ENCODE assay signal across 12 cellular contexts in the genomic region with DNA sequence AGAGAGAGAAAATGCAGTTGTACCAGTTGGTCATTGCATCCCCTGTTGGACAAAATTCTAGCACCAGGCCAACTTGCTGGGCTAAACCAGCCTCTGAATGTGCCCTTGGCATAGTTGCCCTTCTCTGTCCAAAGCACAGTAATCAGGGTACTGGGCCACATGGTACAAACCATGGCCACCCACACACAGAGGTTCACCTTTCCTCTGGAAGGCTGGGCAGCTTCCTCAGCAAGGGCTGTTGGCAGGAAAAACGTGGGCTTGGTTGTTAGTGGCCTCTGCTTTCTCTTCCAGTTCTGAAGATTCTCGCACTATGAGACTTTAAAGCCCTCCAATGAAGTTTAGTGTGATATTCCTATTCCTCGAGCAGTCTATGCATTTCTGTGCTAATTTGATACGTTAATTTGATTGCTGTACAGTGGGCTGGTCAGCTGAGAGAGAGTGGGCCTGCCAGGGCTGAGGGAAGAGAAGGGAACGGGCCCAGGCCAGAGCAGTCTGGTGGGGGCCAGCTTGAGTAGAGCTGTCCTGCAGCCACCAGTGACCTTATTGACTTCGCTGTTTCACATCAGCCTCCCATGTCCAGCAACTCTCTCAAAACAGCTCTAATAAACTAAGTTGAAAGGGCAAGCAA. TPM values are rescaled to one million over a fixed set of nuclear protein-coding genes. Genes with fewer than 3 reads are reported as not detected.
DNase-seq lines count a peak whose midpoint lies in the region; ATAC-seq, FAIRE-seq and TF ChIP-seq lines count a peak whose summit lies in the region.
"Had no signal": no experiment of that assay in that cellular context is flagged by ENCODE, and none has a peak within 500 bp of the region (broad histone marks: within the 10 kb centered on the region; RNA-seq: fewer than 3 reads in every experiment).

No MANE protein-coding gene starts in this region.

- POLR2A ChIA-PET in A549 (lab: Yijun Ruan, JAX): no interaction called here

- H3K4me2 ChIP-seq in A549 (0 out of 3 replicates have a peak overlapping the region, but pooled peaks have one; percentile 10), parathyroid adenoma (ENCODE audit: low read length) (no peak overlapping the region)

- H3K36me3 ChIP-seq in adipocyte (ENCODE audit: control insufficient read depth, insufficient read depth, low read length, severe bottlenecking) (no peaks in the 10 kb centered on the region), parathyroid adenoma (ENCODE audit: control insufficient read depth, insufficient read depth, low read length) (no peaks in the 10 kb centered on the region)

- TF ChIP-seq POLR2A in A549 (IDR thresholded peaks at IDR 0.05; ENCODE audit: low read length): no peak

- DNase-seq in A549 (ENCODE audit: low read depth in 1 of 2, low spot score in 1 of 2) (no peak), adipocyte (ENCODE audit: low read depth) (no peak), left ventricle myocardium superior (no peak), NCI-H146 (lab: John Stamatoyannopoulos, UW) (no peak)
- DNase-seq in activated CD4-positive, CD25-positive, alpha-beta regulatory T cell treated with anti-CD3 and anti-CD28 coated beads, Interleukin-2, amount 50 U/mL, for 72 hours: no peak
- DNase-seq: activated CD8-positive, alpha-beta T cell treated with anti-CD3 and anti-CD28 coated beads, Interleukin-2, amount 10 ng/mL, durations not matched to agents 7 days and 5 days; naive thymus-derived CD8-positive, alpha-beta T cell; NCI-H2081 treated with DMSO at 0.1 percent for 48 hours had no signal

- CTCF ChIA-PET in A549 (lab: Yijun Ruan, JAX): no interaction called here

- H3K9ac ChIP-seq in adipocyte (ENCODE audit: low read length): peak overlapping the region; percentile 76
- H3K9ac ChIP-seq in parathyroid adenoma: peak overlapping the region; percentile 55

- no peak for TF ChIP-seq EP300 in A549 (IDR thresholded peaks at IDR 0.05)

- no peaks in the 10 kb centered on the region for H3K79me2 ChIP-seq in parathyroid adenoma

- ATAC-seq in A549 (no peak), left ventricle myocardium superior (peak; percentile 57), GM19328 (IDR thresholded peaks at IDR 0.05; ENCODE audit: unreplicated experiment) (no peak), HG03457 (IDR thresholded peaks at IDR 0.05; ENCODE audit: unreplicated experiment) (no peak)
- ATAC-seq: naive thymus-derived CD8-positive, alpha-beta T cell had no signal

- H3K4me3 ChIP-seq in A549 (no peak overlapping the region), adipocyte (ENCODE audit: low read length) (peak overlapping the region; percentile 71), parathyroid adenoma (ENCODE audit: low read depth, low read length) (no peak overlapping the region)

- H3K4me1 ChIP-seq in A549: no peaks in the 10 kb centered on the region
- H3K4me1 ChIP-seq in adipocyte (ENCODE audit: control insufficient read depth, insufficient read depth, low read length): peaks cover 24% of the 10 kb centered on the region
- peaks cover 11% of the 10 kb centered on the region for H3K4me1 ChIP-seq in parathyroid adenoma

- no peak for TF ChIP-seq RAD21 in A549 (conservative IDR thresholded peaks at IDR 0.05 in 1 of 2, IDR thresholded peaks at IDR 0.05 in 1 of 2)

- no peak for FAIRE-seq in A549 (lab: Jason Lieb, UNC)

- H3K9me3 ChIP-seq in A549: no peaks in the 10 kb centered on the region
- no peaks in the 10 kb centered on the region for H3K9me3 ChIP-seq in adipocyte (ENCODE audit: control insufficient read depth, low read length)
- no peaks in the 10 kb centered on the region for H3K9me3 ChIP-seq in parathyroid adenoma (ENCODE audit: control insufficient read depth, low read length)

- no peaks in the 10 kb centered on the region for H3K27me3 ChIP-seq in adipocyte (replicated peaks; ENCODE audit: control insufficient read depth, insufficient read depth, low read length)
- H3K27me3 ChIP-seq in parathyroid adenoma (ENCODE audit: control insufficient read depth, insufficient read depth, low read length): no peaks in the 10 kb centered on the region

- intact Hi-C loops in left ventricle myocardium superior (cut with micrococcal nuclease): no loop called here

- WGBS in A549 (ENCODE audit: missing lambda C conversion rate): 63% methylated on average over 6 of the region's 6 CpGs

- TF ChIP-seq CTCF in A549 (IDR thresholded peaks at IDR 0.05) (no peak), parathyroid adenoma (IDR thresholded peaks at IDR 0.05) (no peak)

- peak overlapping the region; percentile 88 for H2AFZ ChIP-seq in parathyroid adenoma

- no peak overlapping the region for H3K27ac ChIP-seq in A549
- peak overlapping the region; percentile 78 for H3K27ac ChIP-seq in parathyroid adenoma

TF ChIP-seq in A549, 52 proteins besides CTCF, POLR2A, EP300 and RAD21:
- TF ChIP-seq RNF2 (IDR thresholded peaks at IDR 0.05; ENCODE audit: borderline replicate concordance, low read depth) (no peak), HOXB13 (CRISPR knock-in tag; IDR thresholded peaks at IDR 0.05; ENCODE audit: low read depth) (no peak), NR3C1 (IDR thresholded peaks at IDR 0.05) (no peak), PHF8 (IDR thresholded peaks at IDR 0.05; ENCODE audit: borderline replicate concordance, low read depth) (no peak), NPAS2 (CRISPR knock-in tag; IDR thresholded peaks at IDR 0.05; ENCODE audit: borderline replicate concordance) (no peak), KDM5A (IDR thresholded peaks at IDR 0.05) (no peak), MYC (IDR thresholded peaks at IDR 0.05; ENCODE audit: borderline replicate concordance, low read length) (no peak), HDAC2 (IDR thresholded peaks at IDR 0.05) (no peak), TP53 (CRISPR knock-in tag; IDR thresholded peaks at IDR 0.05) (no peak), FOXS1 (CRISPR knock-in tag; IDR thresholded peaks at IDR 0.05) (no peak), CHD4 (IDR thresholded peaks at IDR 0.05; ENCODE audit: borderline replicate concordance) (no peak), RARB (CRISPR knock-in tag; IDR thresholded peaks at IDR 0.05) (no peak), EHF (CRISPR knock-in tag; IDR thresholded peaks at IDR 0.05) (no peak), ESRRA (IDR thresholded peaks at IDR 0.05; ENCODE audit: borderline replicate concordance, low read length) (no peak)
- TF ChIP-seq, protein P1, sequence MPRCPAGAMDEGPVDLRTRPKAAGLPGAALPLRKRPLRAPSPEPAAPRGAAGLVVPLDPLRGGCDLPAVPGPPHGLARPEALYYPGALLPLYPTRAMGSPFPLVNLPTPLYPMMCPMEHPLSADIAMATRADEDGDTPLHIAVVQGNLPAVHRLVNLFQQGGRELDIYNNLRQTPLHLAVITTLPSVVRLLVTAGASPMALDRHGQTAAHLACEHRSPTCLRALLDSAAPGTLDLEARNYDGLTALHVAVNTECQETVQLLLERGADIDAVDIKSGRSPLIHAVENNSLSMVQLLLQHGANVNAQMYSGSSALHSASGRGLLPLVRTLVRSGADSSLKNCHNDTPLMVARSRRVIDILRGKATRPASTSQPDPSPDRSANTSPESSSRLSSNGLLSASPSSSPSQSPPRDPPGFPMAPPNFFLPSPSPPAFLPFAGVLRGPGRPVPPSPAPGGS (IDR thresholded peaks at IDR 0.05): no peak
- TF ChIP-seq, protein P2, sequence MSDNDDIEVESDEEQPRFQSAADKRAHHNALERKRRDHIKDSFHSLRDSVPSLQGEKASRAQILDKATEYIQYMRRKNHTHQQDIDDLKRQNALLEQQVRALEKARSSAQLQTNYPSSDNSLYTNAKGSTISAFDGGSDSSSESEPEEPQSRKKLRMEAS (IDR thresholded peaks at IDR 0.05): no peak
- TF ChIP-seq, protein P3, sequence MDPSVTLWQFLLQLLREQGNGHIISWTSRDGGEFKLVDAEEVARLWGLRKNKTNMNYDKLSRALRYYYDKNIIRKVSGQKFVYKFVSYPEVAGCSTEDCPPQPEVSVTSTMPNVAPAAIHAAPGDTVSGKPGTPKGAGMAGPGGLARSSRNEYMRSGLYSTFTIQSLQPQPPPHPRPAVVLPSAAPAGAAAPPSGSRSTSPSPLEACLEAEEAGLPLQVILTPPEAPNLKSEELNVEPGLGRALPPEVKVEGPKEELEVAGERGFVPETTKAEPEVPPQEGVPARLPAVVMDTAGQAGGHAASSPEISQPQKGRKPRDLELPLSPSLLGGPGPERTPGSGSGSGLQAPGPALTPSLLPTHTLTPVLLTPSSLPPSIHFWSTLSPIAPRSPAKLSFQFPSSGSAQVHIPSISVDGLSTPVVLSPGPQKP (IDR thresholded peaks at IDR 0.05; ENCODE audit: low read depth, low read length): no peak
- TF ChIP-seq, protein P4, sequence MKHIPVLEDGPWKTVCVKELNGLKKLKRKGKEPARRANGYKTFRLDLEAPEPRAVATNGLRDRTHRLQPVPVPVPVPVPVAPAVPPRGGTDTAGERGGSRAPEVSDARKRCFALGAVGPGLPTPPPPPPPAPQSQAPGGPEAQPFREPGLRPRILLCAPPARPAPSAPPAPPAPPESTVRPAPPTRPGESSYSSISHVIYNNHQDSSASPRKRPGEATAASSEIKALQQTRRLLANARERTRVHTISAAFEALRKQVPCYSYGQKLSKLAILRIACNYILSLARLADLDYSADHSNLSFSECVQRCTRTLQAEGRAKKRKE (CRISPR knock-in tag; IDR thresholded peaks at IDR 0.05; ENCODE audit: low read depth): no peak

RNA-seq across cellular contexts. Expression of a gene that starts 0.6 kb away (rescaled TPM):
- polyA plus RNA-seq in A549 (2011; rRNA removed) (0.04 and 0.11 TPM in 2 replicates), A549 (2017; fragmentation: RNase III; extraction: RNeasy Plus Mini Kit Qiagen cat#74134 plus additional on column Dnase treatment) (0.05 to 0.08 TPM in 2 of 3 replicates, not detected in the other)
- polyA plus RNA-seq in A549 (2012; cell fraction: cytosol; rRNA removed): 0.01 TPM in 1 of 2 replicates, not detected in the other
- polyA plus RNA-seq in A549 (2012; cell fraction: nucleus; rRNA removed): not detected in 2 replicates
- 0.08 TPM in 1 of 2 replicates, not detected in the other for polyA minus RNA-seq in A549 (2011; rRNA and poly(A)+ RNA removed)
- total RNA-seq in left ventricle myocardium superior: 31.5 TPM
- total RNA-seq: activated CD8-positive, alpha-beta T cell treated with anti-CD3 and anti-CD28 coated beads, Interleukin-2, amount 10 ng/mL, durations not matched to agents 7 days and 5 days; naive thymus-derived CD8-positive, alpha-beta T cell had no signal
- polyA plus RNA-seq: naive thymus-derived CD8-positive, alpha-beta T cell had no signal

RNA-seq across cellular contexts. Expression of a gene that starts 56.6 kb away (rescaled TPM):
- polyA plus RNA-seq in A549 (2011; rRNA removed) (not detected in 2 replicates), A549 (2017; fragmentation: RNase III; extraction: RNeasy Plus Mini Kit Qiagen cat#74134 plus additional on column Dnase treatment) (not detected in 3 replicates)
- polyA plus RNA-seq in A549 (2012; cell fraction: cytosol; rRNA removed): not detected in 2 replicates
- not detected in 2 replicates for polyA plus RNA-seq in A549 (2012; cell fraction: nucleus; rRNA removed)
- polyA minus RNA-seq in A549 (2011; rRNA and poly(A)+ RNA removed): not detected in 2 replicates
- total RNA-seq in left ventricle myocardium superior: 1.6 TPM
- total RNA-seq: activated CD8-positive, alpha-beta T cell treated with anti-CD3 and anti-CD28 coated beads, Interleukin-2, amount 10 ng/mL, durations not matched to agents 7 days and 5 days; glomerular endothelial cell had no signal
